23 cellular contexts compared by ENCODE assay signal in genomic region chr16:12749076-12749475, GRCh38. TPM values are rescaled to one million over a fixed set of nuclear protein-coding genes. Genes with fewer than 3 reads are reported as not detected.
DNase-seq lines count a peak whose midpoint lies in the region; ATAC-seq and TF ChIP-seq lines count a peak whose summit lies in the region.
"Had no signal": no experiment of that assay in that cellular context is flagged by ENCODE, and none has a peak within 500 bp of the region (broad histone marks: within the 10 kb centered on the region; RNA-seq: fewer than 3 reads in every experiment).

No MANE protein-coding gene starts in this region.

- intact Hi-C loops in mucosa of descending colon (cut with DNase I, micrococcal nuclease), result no loop called here

- H3K4me3 ChIP-seq in AG10803 (ENCODE audit: low read length) (no peak overlapping the region), mucosa of descending colon (no peak overlapping the region)
- H3K4me3 ChIP-seq: BLaER1, GM23248 had no signal

- TF ChIP-seq CTCF in AG10803 (conservative IDR thresholded peaks at IDR 0.05; ENCODE audit: low read length) (no peak), mucosa of descending colon (IDR thresholded peaks at IDR 0.05) (no peak)

- no peak overlapping the region for H3K4me3 Mint-ChIP-seq in activated T-cell treated with anti-CD3 and anti-CD28 coated beads, Interleukin-2, amount 50 U/mL, for 24 hours
- no peak overlapping the region for H3K4me3 Mint-ChIP-seq in activated naive CD8-positive, alpha-beta T cell treated with anti-CD3 and anti-CD28 coated beads, Interleukin-2, amount 50 U/mL, for 24 hours
- H3K4me3 Mint-ChIP-seq: CD4-positive, alpha-beta T cell; H9; HFFc6 had no signal

- H3K27ac Mint-ChIP-seq in activated T-cell treated with anti-CD3 and anti-CD28 coated beads, Interleukin-2, amount 50 U/mL, for 24 hours, result peak overlapping the region; percentile 96
- peak overlapping the region; percentile 0 for H3K27ac Mint-ChIP-seq in activated naive CD8-positive, alpha-beta T cell treated with anti-CD3 and anti-CD28 coated beads, Interleukin-2, amount 50 U/mL, for 24 hours
- H3K27ac Mint-ChIP-seq: CD4-positive, alpha-beta T cell; H9; HFFc6 had no signal

- DNase-seq in activated T-cell treated with anti-CD3 and anti-CD28 coated beads, Interleukin-2, amount 50 U/mL, for 24 hours, result no peak
- DNase-seq in activated T-cell treated with anti-CD3 and anti-CD28 coated beads, Interleukin-2, amount 50 U/mL, for 1 hour, result no peak
- DNase-seq in AG10803 (ENCODE audit: low read depth) (peak; percentile 37), EH (ENCODE audit: low read depth) (peak; percentile 15), mucosa of descending colon (no peak), HT-29 (ENCODE audit: low spot score) (no peak)
- DNase-seq in activated naive CD8-positive, alpha-beta T cell treated with anti-CD3 and anti-CD28 coated beads, Interleukin-2, amount 50 U/mL, for 24 hours, result no peak
- DNase-seq: Caco-2; CD4-positive, alpha-beta T cell; DMS 273 treated with DMSO at 0.1 percent for 48 hours; DMS79 treated with DMSO at 0.1 percent for 48 hours; GM23248; H9; HFFc6; Karpas-422; NCI-H1417; NCI-H1694 treated with DMSO at 0.1 percent for 48 hours; NCI-H2081 treated with DMSO at 0.1 percent for 48 hours; NCI-H2171 treated with DMSO at 0.1 percent for 48 hours; NCI-H524 treated with DMSO at 0.1 percent for 48 hours; NCI-H82 had no signal

- ATAC-seq in activated naive CD8-positive, alpha-beta T cell treated with anti-CD3 and anti-CD28 coated beads, Interleukin-2, amount 50 U/mL, for 24 hours, result no peak
- no peak for ATAC-seq in mucosa of descending colon
- ATAC-seq: Panc1 had no signal

- H3K4me1 ChIP-seq in mucosa of descending colon (ENCODE audit: low read depth), result no peaks in the 10 kb centered on the region
- H3K4me1 ChIP-seq: Caco-2 had no signal

- peaks cover 20% of the 10 kb centered on the region for H3K36me3 Mint-ChIP-seq in activated T-cell treated with anti-CD3 and anti-CD28 coated beads, Interleukin-2, amount 50 U/mL, for 24 hours (ENCODE audit: low read depth)
- peaks cover 14% of the 10 kb centered on the region for H3K36me3 Mint-ChIP-seq in activated naive CD8-positive, alpha-beta T cell treated with anti-CD3 and anti-CD28 coated beads, Interleukin-2, amount 50 U/mL, for 24 hours (ENCODE audit: low read depth)

- H3K4me1 Mint-ChIP-seq in activated T-cell treated with anti-CD3 and anti-CD28 coated beads, Interleukin-2, amount 50 U/mL, for 24 hours (ENCODE audit: low read depth), result peaks cover 45% of the 10 kb centered on the region
- peaks cover 33% of the 10 kb centered on the region for H3K4me1 Mint-ChIP-seq in activated naive CD8-positive, alpha-beta T cell treated with anti-CD3 and anti-CD28 coated beads, Interleukin-2, amount 50 U/mL, for 24 hours
- H3K4me1 Mint-ChIP-seq: H9 had no signal

- no peaks in the 10 kb centered on the region for H3K27me3 Mint-ChIP-seq in activated T-cell treated with anti-CD3 and anti-CD28 coated beads, Interleukin-2, amount 50 U/mL, for 24 hours
- no peaks in the 10 kb centered on the region for H3K27me3 Mint-ChIP-seq in activated naive CD8-positive, alpha-beta T cell treated with anti-CD3 and anti-CD28 coated beads, Interleukin-2, amount 50 U/mL, for 24 hours
- H3K27me3 Mint-ChIP-seq: CD4-positive, alpha-beta T cell had no signal

- peaks cover 6% of the 10 kb centered on the region for H3K9me3 ChIP-seq in mucosa of descending colon
- H3K9me3 ChIP-seq: Caco-2 had no signal

- no peaks in the 10 kb centered on the region for H3K36me3 ChIP-seq in mucosa of descending colon (ENCODE audit: low read depth)

- peaks cover 10% of the 10 kb centered on the region for H3K9me3 Mint-ChIP-seq in activated T-cell treated with anti-CD3 and anti-CD28 coated beads, Interleukin-2, amount 50 U/mL, for 24 hours
- H3K9me3 Mint-ChIP-seq in activated naive CD8-positive, alpha-beta T cell treated with anti-CD3 and anti-CD28 coated beads, Interleukin-2, amount 50 U/mL, for 24 hours, result peaks cover 16% of the 10 kb centered on the region

RNA-seq across cellular contexts. Expression of gene CPPED1, which starts 54.6 kb away (rescaled TPM):
- total RNA-seq in mucosa of descending colon, result 10 to 100 TPM; 18.9 to 25.0 (median 23.4) TPM
- total RNA-seq in HT-29 (2014; rRNA removed; shearing (Covaris generic)), result not detected in 2 replicates

Comparison
In these comparisons a context has a peak if more than half of its experiments do, and no peak if none do; other contexts are left out.
1. DNase-seq: peak in AG10803 (single experiment) and EH (single experiment); none in activated T-cell treated with anti-CD3 and anti-CD28 coated beads, Interleukin-2, amount 50 U/mL, for 24 hours (single experiment), activated T-cell treated with anti-CD3 and anti-CD28 coated beads, Interleukin-2, amount 50 U/mL, for 1 hour (single experiment), activated naive CD8-positive, alpha-beta T cell treated with anti-CD3 and anti-CD28 coated beads, Interleukin-2, amount 50 U/mL, for 24 hours (single experiment), mucosa of descending colon (0 of 3) and HT-29 (single experiment).
2. RNA of gene CPPED1, which starts 54.6 kb away (total RNA-seq): 18.9 to 25.0 TPM in mucosa of descending colon; not detected in HT-29; every median in the first group is over 10 times any median in the second.